Comparison of ENCODE assay signal across 13 cellular contexts in the genomic region with DNA sequence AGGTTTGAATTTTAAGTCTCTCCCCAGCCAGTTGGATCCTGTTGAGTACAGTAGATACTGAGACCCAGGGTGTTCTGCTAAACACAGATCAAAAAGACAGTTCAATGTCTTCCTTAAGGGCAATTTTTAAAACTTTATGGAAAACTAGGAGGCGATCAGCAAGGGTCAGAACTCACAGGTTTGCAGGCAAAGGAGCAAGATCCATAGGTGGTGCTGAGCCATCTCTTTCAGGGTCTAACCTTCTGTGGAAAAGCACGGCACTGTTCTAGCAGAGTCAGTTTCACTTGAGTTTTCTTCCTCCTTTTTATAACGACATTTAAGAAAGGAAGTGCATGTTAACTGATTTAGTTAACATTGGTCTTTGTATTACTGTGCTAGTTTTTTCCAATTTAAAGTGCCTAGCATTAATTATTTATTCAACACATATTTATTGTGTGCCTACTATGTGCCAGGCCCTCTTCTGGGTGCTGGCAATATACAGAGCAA. TPM values are rescaled to one million over a fixed set of nuclear protein-coding genes. Genes with fewer than 3 reads are reported as not detected.
DNase-seq lines count a peak whose midpoint lies in the region; ATAC-seq, FAIRE-seq and TF ChIP-seq lines count a peak whose summit lies in the region.
"Had no signal": no experiment of that assay in that cellular context is flagged by ENCODE, and none has a peak within 500 bp of the region (broad histone marks: within the 10 kb centered on the region; RNA-seq: fewer than 3 reads in every experiment).

A gene with protein sequence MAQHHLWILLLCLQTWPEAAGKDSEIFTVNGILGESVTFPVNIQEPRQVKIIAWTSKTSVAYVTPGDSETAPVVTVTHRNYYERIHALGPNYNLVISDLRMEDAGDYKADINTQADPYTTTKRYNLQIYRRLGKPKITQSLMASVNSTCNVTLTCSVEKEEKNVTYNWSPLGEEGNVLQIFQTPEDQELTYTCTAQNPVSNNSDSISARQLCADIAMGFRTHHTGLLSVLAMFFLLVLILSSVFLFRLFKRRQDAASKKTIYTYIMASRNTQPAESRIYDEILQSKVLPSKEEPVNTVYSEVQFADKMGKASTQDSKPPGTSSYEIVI (minus strand): TSS at position 281 of the 486 bp plus-strand sequence. CDS start 59 bp downstream, at position 222.

- H3K9me3 Mint-ChIP-seq in activated B cell treated with CpG ODN at 0.5 μM for 24 hours: peaks cover 5% of the 10 kb centered on the region

- no peaks in the 10 kb centered on the region for H3K36me3 ChIP-seq in mucosa of descending colon (ENCODE audit: low read depth)
- no peaks in the 10 kb centered on the region for H3K36me3 ChIP-seq in kidney (ENCODE audit: control insufficient read depth in 1 of 2, insufficient read depth in 2 of 2, low read length in 2 of 2)

- no peak within 1 kb of the TSS for H3K9ac ChIP-seq in kidney (ENCODE audit: low read length in 2 of 2)
- H3K9ac ChIP-seq: GM23248, KMS-11, SK-N-SH had no signal

- H3K27me3 Mint-ChIP-seq in activated B cell treated with CpG ODN at 0.5 μM for 24 hours: no peaks in the 10 kb centered on the region

- peaks cover 66% of the 10 kb centered on the region for H3K4me1 Mint-ChIP-seq in activated B cell treated with CpG ODN at 0.5 μM for 24 hours
- H3K4me1 Mint-ChIP-seq: brain had no signal

- no peak for FAIRE-seq in kidney (lab: Jason Lieb, UNC)

- no peak within 1 kb of the TSS for H3K27ac ChIP-seq in kidney (ENCODE audit: low read depth in 2 of 2, low read length in 2 of 2)
- H3K27ac ChIP-seq: GM23248, KMS-11 had no signal

- ATAC-seq in GM19351 (IDR thresholded peaks at IDR 0.05; ENCODE audit: unreplicated experiment): peak; percentile 43
- ATAC-seq in activated B cell treated with CpG ODN at 0.5 μM for 24 hours (ENCODE audit: low read depth): peak; percentile 55
- ATAC-seq in mucosa of descending colon: peak; percentile 56
- ATAC-seq in GM21825 (IDR thresholded peaks at IDR 0.05; ENCODE audit: unreplicated experiment): no peak
- ATAC-seq in HG03457 (IDR thresholded peaks at IDR 0.05; ENCODE audit: unreplicated experiment): no peak

- H3K4me1 ChIP-seq in mucosa of descending colon (ENCODE audit: low read depth) (no peaks in the 10 kb centered on the region), kidney (ENCODE audit: control insufficient read depth in 1 of 2, insufficient read depth in 1 of 2, low read depth in 1 of 2, low read length in 2 of 2) (no peaks in the 10 kb centered on the region)

- H3K4me3 ChIP-seq in mucosa of descending colon (no peak within 1 kb of the TSS), kidney (ENCODE audit: low read length in 2 of 2) (peak within 1 kb of the TSS in 1 of 2 donors; percentile 19)
- H3K4me3 ChIP-seq: GM23248, smooth muscle cell had no signal

- H3K4me3 Mint-ChIP-seq in activated B cell treated with CpG ODN at 0.5 μM for 24 hours: peak within 1 kb of the TSS; percentile 91
- H3K4me3 Mint-ChIP-seq: brain had no signal

- TF ChIP-seq CTCF in activated B cell treated with CpG ODN at 0.5 μM for 24 hours (IDR thresholded peaks at IDR 0.05): no peak
- no peak for TF ChIP-seq CTCF in mucosa of descending colon (IDR thresholded peaks at IDR 0.05)
- TF ChIP-seq CTCF in kidney (IDR thresholded peaks at IDR 0.05; ENCODE audit: borderline replicate concordance, extremely low read depth, insufficient read depth): no peak

- DNase-seq in CD1c-positive myeloid dendritic cell (ENCODE audit: extremely low spot score) (peak; percentile 74), activated B cell treated with CpG ODN at 0.5 μM for 24 hours (no peak), mucosa of descending colon (peak in 1 of 3 donors; percentile 45), kidney (no peak), middle frontal gyrus (ENCODE audit: extremely low spot score, low spot score) (no peak)
- DNase-seq: GM23248, SK-N-SH had no signal

- peaks cover 21% of the 10 kb centered on the region for H3K36me3 Mint-ChIP-seq in activated B cell treated with CpG ODN at 0.5 μM for 24 hours (ENCODE audit: low read depth)
- H3K36me3 Mint-ChIP-seq: brain had no signal

- CTCF ChIA-PET in activated B cell treated with CpG ODN at 0.5 μM for 24 hours (lab: Charles Lee): interaction anchor here (0.5 to 1.6 kb wide), 5 partner anchors 12 to 1162 kb away, joined by 3 to 4 read pairs (median 3); no protein-coding TSS in a partner anchor

- intact Hi-C loops in activated B cell treated with CpG ODN at 0.5 μM for 24 hours (cut with micrococcal nuclease): loop anchor here (2.0 kb wide), 1 partner anchor 38 kb away; no protein-coding TSS in a partner anchor
- intact Hi-C loops in mucosa of descending colon (cut with DNase I, micrococcal nuclease): no loop called here
- intact Hi-C loops in kidney (cut with DNase I): no loop called here

- H3K27ac Mint-ChIP-seq in activated B cell treated with CpG ODN at 0.5 μM for 24 hours: peak within 1 kb of the TSS; percentile 95
- H3K27ac Mint-ChIP-seq: brain had no signal

- H3K9me3 ChIP-seq in mucosa of descending colon (no peaks in the 10 kb centered on the region), kidney (ENCODE audit: control insufficient read depth in 1 of 2, low read length in 2 of 2) (no peaks in the 10 kb centered on the region)
- H3K9me3 ChIP-seq: SK-N-SH had no signal

- POLR2A ChIA-PET in activated B cell treated with CpG ODN at 0.5 μM for 24 hours (lab: Charles Lee): interaction anchor here (1.1 to 6.2 kb wide), 6 partner anchors 30 to 147 kb away, joined by 3 to 56 read pairs (median 4); no protein-coding TSS in a partner anchor

RNA-seq across cellular contexts. Expression of the gene that starts here (rescaled TPM):
- total RNA-seq in activated B cell treated with CpG ODN at 0.5 μM for 24 hours: 57.5 and 65.5 TPM in 2 replicates
- total RNA-seq in mucosa of descending colon: 1 to 10 TPM; 3.8 to 7.3 (median 6.6) TPM
- 17.5 TPM for total RNA-seq in kidney
- 0.30 TPM for polyA plus RNA-seq in kidney (ENCODE audit: insufficient read depth, low read depth, low replicate concordance)
- total RNA-seq: GM23248, smooth muscle cell had no signal
- polyA plus RNA-seq: GM23248, SK-N-SH, smooth muscle cell had no signal

Comparison
In these comparisons a context has a peak if more than half of its experiments do, and no peak if none do; other contexts are left out.
1. ATAC-seq: peak in GM19351 (single experiment), activated B cell treated with CpG ODN at 0.5 μM for 24 hours (single experiment) and mucosa of descending colon (single experiment); none in GM21825 (single experiment) and HG03457 (single experiment).